ENCODE assay signal across 10 cellular contexts in genomic region chr3:172323894-172324590, GRCh38.
A peak's percentile ranks its signal among the peaks of the same experiment; 100 is the strongest.
DNase-seq lines count a peak whose midpoint lies in the region; ATAC-seq and TF ChIP-seq lines count a peak whose summit lies in the region.
"Had no signal": no experiment of that assay in that cellular context is flagged by ENCODE, and none has a peak within 500 bp of the region (broad histone marks: within the 10 kb centered on the region; RNA-seq: fewer than 3 reads in every experiment).

No MANE protein-coding gene starts in this region.

- H3K27me3 ChIP-seq in mesendoderm (ENCODE audit: insufficient read depth, low read length, poor library complexity), result no peaks in the 10 kb centered on the region

- no peak overlapping the region for H2BK5ac ChIP-seq in mesendoderm (ENCODE audit: low read length)

- peaks cover 3% of the 10 kb centered on the region for H3K36me3 ChIP-seq in mesendoderm (ENCODE audit: control insufficient read depth, insufficient read depth, low read length)

- H3K4me3 Mint-ChIP-seq in chondrocyte (ENCODE audit: unreplicated experiment), result no peak overlapping the region
- H3K4me3 Mint-ChIP-seq: CD4-positive, alpha-beta T cell had no signal

- H3K4me1 ChIP-seq in mesendoderm (ENCODE audit: control insufficient read depth, low read depth, low read length), result peaks cover 2% of the 10 kb centered on the region

- H3K79me1 ChIP-seq in mesendoderm (ENCODE audit: low read length), result no peaks in the 10 kb centered on the region

- no peaks in the 10 kb centered on the region for H3K27me3 Mint-ChIP-seq in chondrocyte (ENCODE audit: low read depth)
- H3K27me3 Mint-ChIP-seq: CD4-positive, alpha-beta T cell had no signal

- peaks cover 38% of the 10 kb centered on the region for H3K36me3 Mint-ChIP-seq in chondrocyte (ENCODE audit: low read depth)

- H3K9me3 Mint-ChIP-seq in chondrocyte (ENCODE audit: low read depth), result no peaks in the 10 kb centered on the region
- H3K9me3 Mint-ChIP-seq: CD4-positive, alpha-beta T cell had no signal

- no peak overlapping the region for H2AK5ac ChIP-seq in mesendoderm (ENCODE audit: low read length)

- peak overlapping the region; percentile 87 for H3K27ac Mint-ChIP-seq in chondrocyte (ENCODE audit: unreplicated experiment)
- H3K27ac Mint-ChIP-seq: CD4-positive, alpha-beta T cell had no signal

- H3K4ac ChIP-seq in mesendoderm (ENCODE audit: low read depth, low read length), result no peak overlapping the region

- peak overlapping the region; percentile 35 for H3K56ac ChIP-seq in mesendoderm (ENCODE audit: low read length)

- H3K27ac ChIP-seq in mesendoderm (ENCODE audit: low read depth, low read length), result no peak overlapping the region

- ATAC-seq in GM21528 (IDR thresholded peaks at IDR 0.05; ENCODE audit: low FRiP score, unreplicated experiment) (no peak), GM19397 (IDR thresholded peaks at IDR 0.05; ENCODE audit: unreplicated experiment) (no peak)

- no peak overlapping the region for H3K4me2 ChIP-seq in mesendoderm (ENCODE audit: low read length)

- no peak overlapping the region for H4K8ac ChIP-seq in mesendoderm (ENCODE audit: low read depth, low read length)

- no peak overlapping the region for H3K23ac ChIP-seq in mesendoderm (ENCODE audit: low read length)

- H4K5ac ChIP-seq in mesendoderm (ENCODE audit: low read length), result no peak overlapping the region

- H3K79me2 ChIP-seq in mesendoderm (ENCODE audit: control insufficient read depth, insufficient read depth, low read length), result no peaks in the 10 kb centered on the region

- no peak for TF ChIP-seq CTCF in chondrocyte (IDR thresholded peaks at IDR 0.05)

- WGBS in mesendoderm (ENCODE audit: extremely low coverage, insufficient coverage, low lambda C conversion rate), result no CpG with 5 or more reads among the region's 10 CpGs

- no peak overlapping the region for H3K9ac ChIP-seq in mesendoderm (ENCODE audit: low read length)

- DNase-seq in stimulated activated CD4-positive, alpha-beta T cell treated with anti-CD3 and anti-CD28 coated beads, Interleukin-1b, Interleukin-23, amount 100 ng/mL, for 48 hours, result peak; percentile 57
- DNase-seq in stimulated activated CD4-positive, alpha-beta T cell treated with anti-CD3 and anti-CD28 coated beads, Interleukin-4, amount 100 ng/mL, for 1 hour, result no peak
- DNase-seq in chondrocyte (ENCODE audit: low spot score), result no peak
- DNase-seq in mesendoderm, result peak; percentile 66
- DNase-seq in SHP77 (lab: John Stamatoyannopoulos, UW), result no peak
- no peak for DNase-seq in KG1 (lab: John Stamatoyannopoulos, UW)
- DNase-seq: CD4-positive, alpha-beta T cell; occipital lobe had no signal

- peaks cover 53% of the 10 kb centered on the region for H3K4me1 Mint-ChIP-seq in chondrocyte (ENCODE audit: low read depth)

- H3K18ac ChIP-seq in mesendoderm (ENCODE audit: low read length), result no peak overlapping the region

- H2BK120ac ChIP-seq in mesendoderm (ENCODE audit: low read depth, low read length), result no peak overlapping the region

- H2BK15ac ChIP-seq in mesendoderm (replicated peaks; ENCODE audit: low read depth), result no peak overlapping the region

- no peak overlapping the region for H3K4me3 ChIP-seq in mesendoderm (ENCODE audit: low read length)

Comparison
In these comparisons a context has a peak if more than half of its experiments do, and no peak if none do; other contexts are left out.
1. DNase-seq: peak in stimulated activated CD4-positive, alpha-beta T cell treated with anti-CD3 and anti-CD28 coated beads, Interleukin-1b, Interleukin-23, amount 100 ng/mL, for 48 hours (single experiment) and mesendoderm (single experiment); none in stimulated activated CD4-positive, alpha-beta T cell treated with anti-CD3 and anti-CD28 coated beads, Interleukin-4, amount 100 ng/mL, for 1 hour (single experiment), chondrocyte (single experiment), SHP77 (0 of 2) and KG1 (single experiment).